ENCODE assay signal across 26 cellular contexts in genomic region chr6:169324661-169325459, GRCh38.
"Had no signal": no experiment of that assay in that cellular context is flagged by ENCODE, and none has a peak within 500 bp of the region (broad histone marks: within the 10 kb centered on the region; RNA-seq: fewer than 3 reads in every experiment).

No MANE protein-coding gene starts in this region.

- H3K27ac ChIP-seq: heart left ventricle, prostate gland, stomach, thyroid gland, upper lobe of left lung had no signal

- DNase-seq: activated CD4-positive, alpha-beta T cell treated with anti-CD3 and anti-CD28 coated beads, Interleukin-2, amount 10 ng/mL, durations not matched to agents 7 days and 5 days; activated CD4-positive, CD25-positive, alpha-beta regulatory T cell treated with anti-CD3 and anti-CD28 coated beads, Interleukin-2, amount 50 U/mL, for 72 hours; activated CD8-positive, alpha-beta T cell treated with anti-CD3 and anti-CD28 coated beads for 36 hours; activated naive CD4-positive, alpha-beta T cell; activated T-cell treated with anti-CD3 and anti-CD28 coated beads, Interleukin-2, amount 50 U/mL, for 4 hours; anterior cingulate cortex; endodermal cell; heart left ventricle; hypothalamus; immature natural killer cell; mesendoderm; stimulated activated CD4-positive, alpha-beta T cell treated with anti-CD3 and anti-CD28 coated beads, Interleukin-1b, Interleukin-23, amount 100 ng/mL, for 48 hours; stimulated activated CD4-positive, alpha-beta T cell treated with anti-CD3 and anti-CD28 coated beads, Interleukin-4, amount 100 ng/mL, for 4 hours; stimulated activated CD8-positive, alpha-beta memory T cell treated with anti-CD3 and anti-CD28 coated beads, Interleukin-4, amount 100 ng/mL, for 48 hours; stomach; T-helper 2 cell; thyroid gland; upper lobe of left lung had no signal

- H3K4me3 ChIP-seq: heart left ventricle, lung, prostate gland, smooth muscle cell, stomach, thyroid gland, upper lobe of left lung had no signal

- H3K9me3 ChIP-seq: prostate gland, stomach, thyroid gland, upper lobe of left lung had no signal

- H3K27me3 ChIP-seq: stomach, thyroid gland, upper lobe of left lung had no signal

- H3K4me2 ChIP-seq: smooth muscle cell had no signal

- H3K9me3 Mint-ChIP-seq: activated CD4-positive, alpha-beta T cell treated with anti-CD3 and anti-CD28 coated beads, Interleukin-2, amount 10 ng/mL, durations not matched to agents 7 days and 5 days; activated CD8-positive, alpha-beta T cell treated with anti-CD3 and anti-CD28 coated beads for 36 hours; activated T-cell treated with anti-CD3 and anti-CD28 coated beads, Interleukin-2, amount 50 U/mL, for 4 hours; central memory CD8-positive, alpha-beta T cell; endodermal cell had no signal

- H3K4me3 Mint-ChIP-seq: activated CD4-positive, alpha-beta T cell treated with anti-CD3 and anti-CD28 coated beads, Interleukin-2, amount 10 ng/mL, durations not matched to agents 7 days and 5 days; activated CD8-positive, alpha-beta T cell treated with anti-CD3 and anti-CD28 coated beads for 36 hours; activated naive CD8-positive, alpha-beta T cell; activated T-cell treated with anti-CD3 and anti-CD28 coated beads, Interleukin-2, amount 50 U/mL, for 4 hours; central memory CD8-positive, alpha-beta T cell; dendritic cell treated with granulocyte-macrophage colony-stimulating factor and Interleukin-4, amounts not matched to agents 40 ng/mL and 50 ng/mL, for 4 days; endodermal cell; immature natural killer cell; nephron; stimulated activated memory B cell treated with anti-CD40 and anti-IgM and Interleukin-4, amounts not matched to agents 10 μg/mL and 1 μg/mL and 100 μg/mL, for 72 hours had no signal

- H3K4me1 ChIP-seq: heart left ventricle, prostate gland, stomach, thyroid gland had no signal

- H3K27ac Mint-ChIP-seq: activated CD4-positive, alpha-beta T cell treated with anti-CD3 and anti-CD28 coated beads, Interleukin-2, amount 10 ng/mL, durations not matched to agents 7 days and 5 days; activated CD8-positive, alpha-beta T cell treated with anti-CD3 and anti-CD28 coated beads for 36 hours; activated naive CD8-positive, alpha-beta T cell; dendritic cell treated with granulocyte-macrophage colony-stimulating factor and Interleukin-4, amounts not matched to agents 40 ng/mL and 50 ng/mL, for 4 days; endodermal cell; immature natural killer cell; nephron; stimulated activated memory B cell treated with anti-CD40 and anti-IgM and Interleukin-4, amounts not matched to agents 10 μg/mL and 1 μg/mL and 100 μg/mL, for 72 hours had no signal

- H3K36me3 Mint-ChIP-seq: activated naive CD8-positive, alpha-beta T cell; immature natural killer cell; stimulated activated memory B cell treated with anti-CD40 and anti-IgM and Interleukin-4, amounts not matched to agents 10 μg/mL and 1 μg/mL and 100 μg/mL, for 72 hours had no signal

- ATAC-seq: activated CD8-positive, alpha-beta T cell treated with anti-CD3 and anti-CD28 coated beads for 36 hours; activated T-cell treated with anti-CD3 and anti-CD28 coated beads, Interleukin-2, amount 50 U/mL, for 4 hours; heart left ventricle; stimulated activated memory B cell treated with anti-CD40 and anti-IgM and Interleukin-4, amounts not matched to agents 10 μg/mL and 1 μg/mL and 100 μg/mL, for 72 hours had no signal

- H3K4me1 Mint-ChIP-seq: activated CD4-positive, alpha-beta T cell treated with anti-CD3 and anti-CD28 coated beads, Interleukin-2, amount 10 ng/mL, durations not matched to agents 7 days and 5 days; central memory CD8-positive, alpha-beta T cell; immature natural killer cell; nephron; stimulated activated memory B cell treated with anti-CD40 and anti-IgM and Interleukin-4, amounts not matched to agents 10 μg/mL and 1 μg/mL and 100 μg/mL, for 72 hours had no signal

- H3K27me3 Mint-ChIP-seq: activated CD8-positive, alpha-beta T cell treated with anti-CD3 and anti-CD28 coated beads for 36 hours; dendritic cell treated with granulocyte-macrophage colony-stimulating factor and Interleukin-4, amounts not matched to agents 40 ng/mL and 50 ng/mL, for 4 days had no signal

- H3K36me3 ChIP-seq: heart left ventricle, prostate gland, stomach, thyroid gland, upper lobe of left lung had no signal
